In the genomic region with DNA sequence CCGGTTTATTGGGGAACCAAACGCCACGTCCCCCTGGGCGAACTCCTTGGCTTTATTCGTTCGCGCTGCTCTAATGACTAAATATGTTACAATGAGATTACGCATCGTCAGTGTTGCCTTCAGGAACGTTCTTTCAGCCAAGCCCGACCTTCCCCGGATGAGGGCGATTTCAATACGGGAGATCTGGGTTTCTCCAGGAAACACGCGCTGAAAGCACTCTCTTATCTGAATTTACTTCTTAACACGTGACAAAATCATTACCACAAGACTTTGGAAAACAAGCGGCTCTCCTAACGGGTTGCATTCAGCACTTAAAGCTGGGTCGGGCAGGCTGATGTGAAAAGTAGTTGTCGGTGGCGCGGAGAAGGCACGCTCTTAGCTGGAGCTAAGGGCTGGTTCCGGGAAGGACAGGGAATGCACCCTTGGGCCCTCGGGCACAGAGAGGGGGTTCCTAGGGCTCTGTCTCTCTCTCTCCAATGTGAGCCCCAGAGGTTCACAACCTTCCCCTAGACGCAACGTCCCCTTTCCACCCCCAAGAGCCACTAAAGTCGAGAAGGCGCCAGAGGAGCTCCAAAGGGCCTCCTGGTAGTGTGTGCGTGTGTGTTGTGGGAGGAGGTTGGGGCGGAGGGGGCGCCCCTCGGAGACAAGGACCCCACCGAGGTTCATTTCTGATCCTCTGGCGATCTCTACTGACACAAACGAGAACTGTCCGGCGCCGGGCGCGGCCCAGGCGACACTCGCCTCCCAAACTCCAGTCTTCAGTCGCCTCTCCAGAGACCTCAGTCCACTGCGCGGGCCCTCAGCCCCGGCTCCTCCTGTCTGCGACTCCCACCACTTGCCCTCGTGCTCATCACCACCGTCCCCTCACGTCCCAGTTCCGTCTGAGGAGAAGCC, we compare ENCODE assay signal across 12 cellular contexts. TPM values are rescaled to one million over a fixed set of nuclear protein-coding genes. Genes with fewer than 3 reads are reported as not detected.
DNase-seq lines count a peak whose midpoint lies in the region; ATAC-seq, FAIRE-seq and TF ChIP-seq lines count a peak whose summit lies in the region.
"Had no signal": no experiment of that assay in that cellular context is flagged by ENCODE, and none has a peak within 500 bp of the region (broad histone marks: within the 10 kb centered on the region; RNA-seq: fewer than 3 reads in every experiment).

No MANE protein-coding gene starts in this region.

- H3K4me3 ChIP-seq in endothelial cell of umbilical vein (replicated peaks in 1 of 3; ENCODE audit: insufficient read depth in 1 of 3, low read depth in 1 of 3, low read length in 3 of 3) (no peak overlapping the region), thyroid gland (replicated peaks in 1 of 3) (no peak overlapping the region)
- H3K4me3 ChIP-seq: tibial artery had no signal

- DNase-seq in activated CD4-positive, alpha-beta T cell treated with anti-CD3 and anti-CD28 coated beads for 36 hours = peak; percentile 23
- no peak for DNase-seq in activated CD4-positive, alpha-beta T cell treated with anti-CD3 and anti-CD28 coated beads, Interleukin-2, amount 50 U/mL, for 4 hours
- peak; percentile 40 for DNase-seq in NCI-H2171 treated with DMSO at 0.1 percent for 48 hours (lab: John Stamatoyannopoulos, UW)
- DNase-seq in endothelial cell of umbilical vein (ENCODE audit: low read depth, low spot score) = no peak
- no peak for DNase-seq in progenitor cell of endocrine pancreas (ENCODE audit: low spot score, unreplicated experiment)
- DNase-seq in thyroid gland = no peak
- no peak for DNase-seq in stimulated activated CD4-positive, alpha-beta T cell treated with anti-CD3 and anti-CD28 coated beads, Interleukin-1b, Interleukin-23, amount 100 ng/mL, for 48 hours
- DNase-seq: tibial artery had no signal

- BruUV-seq in endothelial cell of umbilical vein (replicated peaks; lab: Mats Ljungman, UMichigan) = no TSS peak

- 6 to 8% methylated on average over 37 to 53 of the region's 53 CpGs for WGBS in thyroid gland, 2 donors

- TF ChIP-seq POLR2A in endothelial cell of umbilical vein (IDR thresholded peaks at IDR 0.05; ENCODE audit: low read depth, low read length) (no peak), thyroid gland (IDR thresholded peaks at IDR 0.05) (no peak)

- POLR2A ChIA-PET in activated CD4-positive, alpha-beta T cell treated with anti-CD3 and anti-CD28 coated beads for 36 hours (lab: Charles Lee) = interaction anchor here (0.9 kb wide), 1 partner anchor 11 kb away, joined by 3 read pairs; no protein-coding TSS in a partner anchor
- POLR2A ChIA-PET in endothelial cell of umbilical vein (lab: Charles Lee) = no interaction called here

- no peak overlapping the region for H3K9ac ChIP-seq in endothelial cell of umbilical vein (replicated peaks; ENCODE audit: extremely low read depth, insufficient read depth, low read length)

- no peak overlapping the region for H2AFZ ChIP-seq in endothelial cell of umbilical vein (ENCODE audit: low read depth, low read length)

- H3K4me1 ChIP-seq in endothelial cell of umbilical vein (ENCODE audit: control insufficient read depth, extremely low read depth, insufficient read depth, low read length) (no peaks in the 10 kb centered on the region), thyroid gland (peaks cover 13 to 28% of the 10 kb centered on the region in 2 donors)

- H3K9me1 ChIP-seq in endothelial cell of umbilical vein (replicated peaks; ENCODE audit: control insufficient read depth, extremely low read depth, insufficient read depth, low read length) = no peaks in the 10 kb centered on the region

- intact Hi-C loops in activated CD4-positive, alpha-beta T cell treated with anti-CD3 and anti-CD28 coated beads for 36 hours (cut with DNase I, micrococcal nuclease) = loop anchor here (2.0 to 5.0 kb wide), 2 partner anchors 14 to 1061 kb away; a partner anchor contains a TSS
- intact Hi-C loops in endothelial cell of umbilical vein (cut with micrococcal nuclease) (no loop called here), thyroid gland (cut with DNase I) (no loop called here)

- H3K9me3 ChIP-seq in endothelial cell of umbilical vein (replicated peaks; ENCODE audit: control insufficient read depth, insufficient read depth, low read length) = no peaks in the 10 kb centered on the region
- no peaks in the 10 kb centered on the region for H3K9me3 ChIP-seq in thyroid gland
- H3K9me3 ChIP-seq: tibial artery had no signal

- peaks cover 26% of the 10 kb centered on the region for H3K4me1 Mint-ChIP-seq in activated CD4-positive, alpha-beta T cell treated with anti-CD3 and anti-CD28 coated beads for 36 hours
- peaks cover 32% of the 10 kb centered on the region for H3K4me1 Mint-ChIP-seq in progenitor cell of endocrine pancreas (ENCODE audit: low read depth)

- H3K79me2 ChIP-seq in endothelial cell of umbilical vein (ENCODE audit: control insufficient read depth, insufficient read depth, low read length) = no peaks in the 10 kb centered on the region

- TF ChIP-seq CTCF in endothelial cell of umbilical vein (IDR thresholded peaks at IDR 0.05; ENCODE audit: extremely low read depth in 1 of 2, insufficient read depth in 1 of 2, low read depth in 1 of 2, low read length in 2 of 2) (no peak), progenitor cell of endocrine pancreas (IDR thresholded peaks at IDR 0.05; ENCODE audit: unreplicated experiment) (peak; percentile 35), thyroid gland (IDR thresholded peaks at IDR 0.05) (no peak)

- H3K27ac ChIP-seq in endothelial cell of umbilical vein (ENCODE audit: insufficient read depth, low read depth, low read length) (no peak overlapping the region), thyroid gland (no peak overlapping the region)
- H3K27ac ChIP-seq: C4-2B, tibial artery had no signal

- H3K9me3 Mint-ChIP-seq in activated CD4-positive, alpha-beta T cell treated with anti-CD3 and anti-CD28 coated beads for 36 hours (ENCODE audit: low read depth) = no peaks in the 10 kb centered on the region
- H3K9me3 Mint-ChIP-seq in progenitor cell of endocrine pancreas (ENCODE audit: low read depth) = no peaks in the 10 kb centered on the region

- no peaks in the 10 kb centered on the region for H4K20me1 ChIP-seq in endothelial cell of umbilical vein (replicated peaks; ENCODE audit: control insufficient read depth, extremely low read depth, insufficient read depth, low read length)

- H3K4me2 ChIP-seq in endothelial cell of umbilical vein (ENCODE audit: insufficient read depth, low read length) = no peak overlapping the region

- FAIRE-seq in endothelial cell of umbilical vein (lab: Jason Lieb, UNC) = peak; percentile 33

- H3K27me3 ChIP-seq in endothelial cell of umbilical vein (ENCODE audit: control insufficient read depth in 2 of 2, insufficient read depth in 2 of 2, low read length in 2 of 2) (peaks cover 96 to 99% of the 10 kb centered on the region in 2 experiments), thyroid gland (peaks cover 54% of the 10 kb centered on the region)

- no peak overlapping the region for H3K27ac Mint-ChIP-seq in activated CD4-positive, alpha-beta T cell treated with anti-CD3 and anti-CD28 coated beads for 36 hours
- H3K27ac Mint-ChIP-seq in progenitor cell of endocrine pancreas = peak overlapping the region; percentile 90

- CTCF ChIA-PET in activated CD4-positive, alpha-beta T cell treated with anti-CD3 and anti-CD28 coated beads for 36 hours (lab: Charles Lee) = interaction anchor here (0.6 to 6.2 kb wide), 5 partner anchors 9 to 285 kb away, joined by 3 to 38 read pairs (median 10); no protein-coding TSS in a partner anchor
- CTCF ChIA-PET in endothelial cell of umbilical vein (lab: Charles Lee) = interaction anchor here (1.1 to 1.7 kb wide), 5 partner anchors 9 to 285 kb away, joined by 3 to 5 read pairs (median 4); no protein-coding TSS in a partner anchor

- H3K36me3 Mint-ChIP-seq in activated CD4-positive, alpha-beta T cell treated with anti-CD3 and anti-CD28 coated beads for 36 hours (ENCODE audit: low read depth) = no peaks in the 10 kb centered on the region
- no peaks in the 10 kb centered on the region for H3K36me3 Mint-ChIP-seq in progenitor cell of endocrine pancreas (ENCODE audit: insufficient read depth)

- dilution Hi-C loops in endothelial cell of umbilical vein (cut with MboI; ENCODE audit: extremely low pct_ligation_motif_present, low sequenced_read_pairs) = no loop called here

- peaks cover 86% of the 10 kb centered on the region for H3K27me3 Mint-ChIP-seq in activated CD4-positive, alpha-beta T cell treated with anti-CD3 and anti-CD28 coated beads for 36 hours
- peaks cover 89% of the 10 kb centered on the region for H3K27me3 Mint-ChIP-seq in progenitor cell of endocrine pancreas

- no peak for ATAC-seq in activated CD4-positive, alpha-beta T cell treated with anti-CD3 and anti-CD28 coated beads for 36 hours
- ATAC-seq in HG03159 (IDR thresholded peaks at IDR 0.05; ENCODE audit: unreplicated experiment) = no peak
- ATAC-seq: sciatic nerve had no signal

- H3K36me3 ChIP-seq in endothelial cell of umbilical vein (ENCODE audit: control insufficient read depth in 2 of 2, extremely low read depth in 1 of 2, insufficient read depth in 2 of 2, low read length in 2 of 2) = no peaks in the 10 kb centered on the region
- no peaks in the 10 kb centered on the region for H3K36me3 ChIP-seq in thyroid gland
- H3K36me3 ChIP-seq: tibial artery had no signal

- no peak overlapping the region for H3K4me3 Mint-ChIP-seq in activated CD4-positive, alpha-beta T cell treated with anti-CD3 and anti-CD28 coated beads for 36 hours
- peak overlapping the region; percentile 72 for H3K4me3 Mint-ChIP-seq in progenitor cell of endocrine pancreas (ENCODE audit: low read depth)

TF ChIP-seq in endothelial cell of umbilical vein, 7 proteins besides CTCF, POLR2A, EP300 and RAD21:
- peak; percentile 84 for TF ChIP-seq EZH2 (IDR thresholded peaks at IDR 0.05; ENCODE audit: borderline replicate concordance, low read depth, low read length, severe bottlenecking)
- TF ChIP-seq, protein P1, sequence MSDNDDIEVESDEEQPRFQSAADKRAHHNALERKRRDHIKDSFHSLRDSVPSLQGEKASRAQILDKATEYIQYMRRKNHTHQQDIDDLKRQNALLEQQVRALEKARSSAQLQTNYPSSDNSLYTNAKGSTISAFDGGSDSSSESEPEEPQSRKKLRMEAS (IDR thresholded peaks at IDR 0.05; ENCODE audit: insufficient read depth, insufficient read length) = no peak
TF ChIP-seq in endothelial cell of umbilical vein: peak in this region for 1.

RNA-seq across cellular contexts. Expression of a gene that starts 7.1 kb away (rescaled TPM):
- not detected for total RNA-seq in activated CD4-positive, alpha-beta T cell treated with anti-CD3 and anti-CD28 coated beads for 36 hours
- total RNA-seq in endothelial cell of umbilical vein (not detected in 2 replicates), progenitor cell of endocrine pancreas (15.5 and 16.1 TPM in 2 replicates), thyroid gland (under 1 TPM in 1 of 4 donors, not detected in 3; 0.42 TPM)
- not detected in 2 replicates for polyA plus RNA-seq in endothelial cell of umbilical vein
- not detected in 2 replicates for polyA plus RNA-seq in endothelial cell of umbilical vein (2011; cell fraction: cytosol; rRNA removed)
- polyA plus RNA-seq in endothelial cell of umbilical vein (2011; cell fraction: nucleus; rRNA removed) = not detected in 2 replicates
- not detected in 2 replicates for polyA plus RNA-seq in endothelial cell of umbilical vein (2012)
- polyA minus RNA-seq in endothelial cell of umbilical vein = not detected in 2 replicates
- not detected for polyA minus RNA-seq in endothelial cell of umbilical vein (2011; cell fraction: cytosol; rRNA and poly(A)+ RNA removed)
- polyA minus RNA-seq in endothelial cell of umbilical vein (2011; cell fraction: nucleus; rRNA and poly(A)+ RNA removed) = not detected in 2 replicates
- total RNA-seq: fibroblast of villous mesenchyme, sciatic nerve had no signal

Comparison
In these comparisons a context has a peak if more than half of its experiments do, and no peak if none do; other contexts are left out.
1. DNase-seq: peak in activated CD4-positive, alpha-beta T cell treated with anti-CD3 and anti-CD28 coated beads for 36 hours (single experiment) and NCI-H2171 treated with DMSO at 0.1 percent for 48 hours (single experiment); none in activated CD4-positive, alpha-beta T cell treated with anti-CD3 and anti-CD28 coated beads, Interleukin-2, amount 50 U/mL, for 4 hours (0 of 2), endothelial cell of umbilical vein (single experiment), progenitor cell of endocrine pancreas (single experiment), thyroid gland (0 of 2) and stimulated activated CD4-positive, alpha-beta T cell treated with anti-CD3 and anti-CD28 coated beads, Interleukin-1b, Interleukin-23, amount 100 ng/mL, for 48 hours (single experiment).
2. RNA of a gene that starts 7.1 kb away (total RNA-seq): 15.5 to 16.1 TPM in progenitor cell of endocrine pancreas; not detected in activated CD4-positive, alpha-beta T cell treated with anti-CD3 and anti-CD28 coated beads for 36 hours, not detected in endothelial cell of umbilical vein and 0.42 TPM in thyroid gland; every median in the first group is over 10 times any median in the second.
3. intact Hi-C loops: an anchor here in activated CD4-positive, alpha-beta T cell treated with anti-CD3 and anti-CD28 coated beads for 36 hours (2.0 to 5.0 kb wide); none called in endothelial cell of umbilical vein and thyroid gland.